Comparison of ENCODE assay signal across 1 cellular context in genomic region chr6:31706599-31706998, GRCh38.
TF ChIP-seq lines count a peak whose summit lies in the region.

TSS of gene LY6G6F (plus strand) at chr6:31706866. CDS start at chr6:31706907, 41 bp downstream.

TF ChIP-seq in K562, 482 proteins besides CTCF, POLR2A, EP300 and RAD21 (continued from another document and continues in another):
- TF ChIP-seq E2F6 (IDR thresholded peaks at IDR 0.05; ENCODE audit: borderline replicate concordance in 1 of 2, extremely low read depth in 1 of 2, insufficient read depth in 1 of 2, insufficient read length in 1 of 2, low read depth in 1 of 2, low read length in 1 of 2, poor library complexity in 1 of 2, severe bottlenecking in 1 of 2): no peak
- no peak for TF ChIP-seq ERF (CRISPR knock-in tag; IDR thresholded peaks at IDR 0.05)
- TF ChIP-seq MAFK (IDR thresholded peaks at IDR 0.05; ENCODE audit: low read length): no peak
- 0 out of 2 replicates have a peak, but pooled peaks have one; percentile 21 for TF ChIP-seq ZNF263 (CRISPR knock-in tag; IDR thresholded peaks at IDR 0.05; ENCODE audit: borderline replicate concordance)
- TF ChIP-seq SRF (CRISPR knock-in tag; IDR thresholded peaks at IDR 0.05): peak in 1 of 2 experiments; percentile 83; a peak in 1 of 4 replicates
- TF ChIP-seq ZC3H11A (IDR thresholded peaks at IDR 0.05; ENCODE audit: low read depth, low read length): 0 out of 2 replicates have a peak, but pooled peaks have one; percentile 24
- 0 out of 2 replicates have a peak, but pooled peaks have one; percentile 7 for TF ChIP-seq KAT8 (IDR thresholded peaks at IDR 0.05; ENCODE audit: low read depth)
- TF ChIP-seq ETV5 (CRISPR knock-in tag; IDR thresholded peaks at IDR 0.05; ENCODE audit: low read depth): 0 out of 2 replicates have a peak, but pooled peaks have one; percentile 31
- TF ChIP-seq JUND (IDR thresholded peaks at IDR 0.05; ENCODE audit: borderline replicate concordance, low read depth, low read length): peak; percentile 12; the same call in 1 of the 2 replicates
- no peak for TF ChIP-seq JUND (tag; IDR thresholded peaks at IDR 0.05; ENCODE audit: borderline replicate concordance, low read depth, low read length)
- TF ChIP-seq ZMIZ1 (IDR thresholded peaks at IDR 0.05; ENCODE audit: low read depth in 2 of 2, low read length in 2 of 2): no peak
- TF ChIP-seq MEF2D (tag; conservative IDR thresholded peaks at IDR 0.05; ENCODE audit: low read depth): 0 out of 2 replicates have a peak, but pooled peaks have one; percentile 24
- TF ChIP-seq ZNF280B (CRISPR knock-in tag; IDR thresholded peaks at IDR 0.05): no peak
- TF ChIP-seq SMAD3 (CRISPR knock-in tag; conservative IDR thresholded peaks at IDR 0.05): no peak
- peak; percentile 56 for TF ChIP-seq CBFA2T2 (conservative IDR thresholded peaks at IDR 0.05)
- TF ChIP-seq BRD4 (IDR thresholded peaks at IDR 0.05): no peak
- no peak for TF ChIP-seq YY1 (IDR thresholded peaks at IDR 0.05; ENCODE audit: borderline replicate concordance in 1 of 3, control insufficient read depth in 1 of 3, extremely low read depth in 1 of 3, insufficient read depth in 3 of 3, insufficient read length in 1 of 3, insufficient replicate concordance in 2 of 3, low read depth in 1 of 3, low read length in 2 of 3)
- TF ChIP-seq SMAD4 (CRISPR knock-in tag; conservative IDR thresholded peaks at IDR 0.05): 0 out of 2 replicates have a peak, but pooled peaks have one; percentile 9
- TF ChIP-seq TFAP4 (CRISPR knock-in tag; IDR thresholded peaks at IDR 0.05; ENCODE audit: borderline replicate concordance): no peak; the same call in 1 of the 2 replicates
- TF ChIP-seq ARID1B (IDR thresholded peaks at IDR 0.05): peak; percentile 47
- no peak for TF ChIP-seq PRPF4 (IDR thresholded peaks at IDR 0.05; ENCODE audit: insufficient read depth, low read depth, low read length, poor library complexity, severe bottlenecking)
- peak; percentile 37; the same call in 1 of the 2 replicates for TF ChIP-seq PKNOX1 (IDR thresholded peaks at IDR 0.05)
- no peak for TF ChIP-seq FOS (IDR thresholded peaks at IDR 0.05; ENCODE audit: extremely low read depth, insufficient read length)
- TF ChIP-seq KAT7 (CRISPR knock-in tag; IDR thresholded peaks at IDR 0.05; ENCODE audit: borderline replicate concordance): no peak
- TF ChIP-seq MLX (CRISPR knock-in tag; conservative IDR thresholded peaks at IDR 0.05): no peak
- TF ChIP-seq ID3 (CRISPR knock-in tag; IDR thresholded peaks at IDR 0.05): no peak
- TF ChIP-seq ID3 (tag; IDR thresholded peaks at IDR 0.05): peak; percentile 94
- TF ChIP-seq KLF1 (tag; IDR thresholded peaks at IDR 0.05): no peak
- peak; percentile 53; the same call in 1 of the 2 replicates for TF ChIP-seq ZBTB7A (IDR thresholded peaks at IDR 0.05; ENCODE audit: borderline replicate concordance, control insufficient read depth, low read depth, low read length)
- TF ChIP-seq DIDO1 (tag; IDR thresholded peaks at IDR 0.05; ENCODE audit: low read depth): no peak
- TF ChIP-seq MEF2A (IDR thresholded peaks at IDR 0.05; ENCODE audit: control insufficient read depth, low read depth, low read length): no peak
- TF ChIP-seq MTA2 (IDR thresholded peaks at IDR 0.05; ENCODE audit: low read depth): no peak; the same call in 1 of the 2 replicates
- TF ChIP-seq SNIP1 (IDR thresholded peaks at IDR 0.05; ENCODE audit: low read depth): no peak
- no peak for TF ChIP-seq TSC22D4 (tag; IDR thresholded peaks at IDR 0.05)
- no peak for TF ChIP-seq LARP7 (IDR thresholded peaks at IDR 0.05)
- no peak for TF ChIP-seq ZNF764 (CRISPR knock-in tag; IDR thresholded peaks at IDR 0.05; ENCODE audit: low read depth)
- TF ChIP-seq ZBTB8A (IDR thresholded peaks at IDR 0.05; ENCODE audit: partially characterized antibody): no peak
- peak; percentile 73 for TF ChIP-seq CBFA2T3 (IDR thresholded peaks at IDR 0.05)
- TF ChIP-seq ZNF583 (CRISPR knock-in tag; IDR thresholded peaks at IDR 0.05): peak; percentile 10; the same call in 1 of the 2 replicates
- TF ChIP-seq E2F3 (CRISPR knock-in tag; IDR thresholded peaks at IDR 0.05): no peak
- TF ChIP-seq TCF3 (CRISPR knock-in tag; IDR thresholded peaks at IDR 0.05): peak; percentile 63
- TF ChIP-seq ZFX (CRISPR knock-in tag; IDR thresholded peaks at IDR 0.05): 0 out of 2 replicates have a peak, but pooled peaks have one; percentile 12
- no peak for TF ChIP-seq MYBL2 (IDR thresholded peaks at IDR 0.05; ENCODE audit: low read depth)
- no peak for TF ChIP-seq MYBL2 (CRISPR knock-in tag; IDR thresholded peaks at IDR 0.05; ENCODE audit: borderline replicate concordance)
- TF ChIP-seq SMARCA4 (IDR thresholded peaks at IDR 0.05): peak; percentile 25; the same call in 1 of the 2 replicates
- 0 out of 2 replicates have a peak, but pooled peaks have one; percentile 14 for TF ChIP-seq NR4A1 (CRISPR knock-in tag; IDR thresholded peaks at IDR 0.05)
- TF ChIP-seq NR4A1 (tag; IDR thresholded peaks at IDR 0.05): 0 out of 2 replicates have a peak, but pooled peaks have one; percentile 34
- TF ChIP-seq ZNF584 (CRISPR knock-in tag; IDR thresholded peaks at IDR 0.05; ENCODE audit: low read depth): no peak
- TF ChIP-seq ZNF740 (CRISPR knock-in tag; IDR thresholded peaks at IDR 0.05): no peak
- TF ChIP-seq ZNF740 (tag; IDR thresholded peaks at IDR 0.05): no peak
- TF ChIP-seq SPI1 (IDR thresholded peaks at IDR 0.05; ENCODE audit: borderline replicate concordance, low read depth, low read length): peak; percentile 12; the same call in 1 of the 2 replicates
- TF ChIP-seq NCOA6 (IDR thresholded peaks at IDR 0.05): no peak
- peak; percentile 44; the same call in 1 of the 2 replicates for TF ChIP-seq ZNF592 (IDR thresholded peaks at IDR 0.05)
- TF ChIP-seq L3MBTL2 (IDR thresholded peaks at IDR 0.05): peak; percentile 33; the same call in 1 of the 2 replicates
- no peak for TF ChIP-seq SNRNP70 (optimal IDR thresholded peaks at IDR 0.05; ENCODE audit: low read depth, low read length)
- TF ChIP-seq SMARCC2 (IDR thresholded peaks at IDR 0.05; ENCODE audit: low read depth): no peak
- TF ChIP-seq NFXL1 (CRISPR knock-in tag; IDR thresholded peaks at IDR 0.05): no peak
- TF ChIP-seq ASH1L (IDR thresholded peaks at IDR 0.05; ENCODE audit: borderline replicate concordance, low read depth, partially characterized antibody): no peak
